Comparison of ENCODE assay signal across 1 cellular context in genomic region chr9:124526174-124526573, GRCh38.
TF ChIP-seq lines count a peak whose summit lies in the region.

No MANE protein-coding gene starts in this region.

TF ChIP-seq in SK-N-SH, 30 proteins besides CTCF, POLR2A, EP300 and RAD21 (continued from another document):
- TF ChIP-seq ZBTB33 (IDR thresholded peaks at IDR 0.05; ENCODE audit: borderline replicate concordance, low read depth) = no peak
